ENCODE assay signal across 2 cellular contexts in the genomic region with DNA sequence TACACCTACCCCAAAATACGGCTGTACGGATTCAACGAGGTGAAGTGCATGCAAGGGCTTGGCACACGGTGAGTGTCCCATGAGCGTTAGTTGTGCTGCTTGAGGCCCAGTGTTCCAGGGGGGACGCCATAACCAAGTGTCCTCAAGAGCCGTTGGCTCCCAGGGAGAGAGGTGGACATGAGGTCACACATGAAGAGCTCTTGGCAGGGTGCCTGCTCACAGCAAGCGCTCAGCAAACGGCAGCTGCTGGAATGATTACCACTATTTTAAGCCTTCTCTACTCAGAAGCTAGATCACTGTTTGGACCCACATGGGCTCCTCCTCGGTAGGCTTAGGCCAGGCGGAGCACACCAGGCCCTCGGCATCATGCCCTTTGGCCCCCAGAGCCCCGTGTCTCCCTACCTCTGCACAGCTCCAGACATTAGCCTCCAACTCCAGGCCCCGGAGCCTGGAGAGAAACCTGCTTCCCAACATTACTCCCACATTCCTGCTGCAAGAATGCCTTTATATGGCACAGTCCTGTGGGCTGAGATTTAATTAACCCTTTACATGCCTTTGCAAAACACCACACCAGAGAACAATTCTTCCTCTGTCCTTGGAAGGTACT.
A peak's percentile ranks its signal among the peaks of the same experiment; 100 is the strongest.
TF ChIP-seq lines count a peak whose summit lies in the region.

No MANE protein-coding gene starts in this region.

TF ChIP-seq in Ishikawa, 13 proteins besides CTCF, POLR2A, EP300 and RAD21 (continued from another document):
- TF ChIP-seq REST (IDR thresholded peaks at IDR 0.05; ENCODE audit: low read depth), result no peak
- peak; percentile 85 for TF ChIP-seq FOXM1 (IDR thresholded peaks at IDR 0.05; ENCODE audit: borderline replicate concordance, low read depth)
- TF ChIP-seq NFIC (IDR thresholded peaks at IDR 0.05), result peak; percentile 94

TF ChIP-seq in K562, 482 proteins besides CTCF, POLR2A, EP300 and RAD21 (continued from another document and continues in another):
- TF ChIP-seq ZNF407 (IDR thresholded peaks at IDR 0.05; ENCODE audit: low read depth), result peak; percentile 43; the same call in 1 of the 2 replicates
- TF ChIP-seq, protein P1, sequence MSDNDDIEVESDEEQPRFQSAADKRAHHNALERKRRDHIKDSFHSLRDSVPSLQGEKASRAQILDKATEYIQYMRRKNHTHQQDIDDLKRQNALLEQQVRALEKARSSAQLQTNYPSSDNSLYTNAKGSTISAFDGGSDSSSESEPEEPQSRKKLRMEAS (CRISPR knock-in tag; IDR thresholded peaks at IDR 0.05), result peak; percentile 84
- TF ChIP-seq GTF2F1 (IDR thresholded peaks at IDR 0.05; ENCODE audit: low read depth, low read length), result no peak
- peak in 1 of 2 experiments; percentile 59; a peak in 1 of 4 replicates for TF ChIP-seq SRF (CRISPR knock-in tag; IDR thresholded peaks at IDR 0.05)
- TF ChIP-seq ZBTB43 (CRISPR knock-in tag; IDR thresholded peaks at IDR 0.05), result no peak
- TF ChIP-seq FOXA1 (IDR thresholded peaks at IDR 0.05; ENCODE audit: borderline replicate concordance), result no peak
- no peak; the same call in 1 of the 2 replicates for TF ChIP-seq MTA3 (IDR thresholded peaks at IDR 0.05; ENCODE audit: borderline replicate concordance)
- TF ChIP-seq ZMIZ1 (IDR thresholded peaks at IDR 0.05; ENCODE audit: low read depth in 2 of 2, low read length in 2 of 2), result 0 out of 4 replicates have a peak, but pooled peaks of 1 of the 2 experiments have one; percentile 20
- TF ChIP-seq NFIC (IDR thresholded peaks at IDR 0.05), result peak; percentile 96
- no peak for TF ChIP-seq ZNF778 (CRISPR knock-in tag; IDR thresholded peaks at IDR 0.05)
- TF ChIP-seq HDAC1 (IDR thresholded peaks at IDR 0.05), result no peak; a peak in 1 of 4 replicates
- peak; percentile 41; the same call in 1 of the 2 replicates for TF ChIP-seq TCF3 (CRISPR knock-in tag; IDR thresholded peaks at IDR 0.05)
- TF ChIP-seq ZNF695 (CRISPR knock-in tag; IDR thresholded peaks at IDR 0.05), result no peak
- peak; percentile 91 for TF ChIP-seq ZNF592 (IDR thresholded peaks at IDR 0.05)
- no peak for TF ChIP-seq SRSF1 (IDR thresholded peaks at IDR 0.05; ENCODE audit: low read depth, low read length)
- no peak for TF ChIP-seq IFI16 (CRISPR knock-in tag; IDR thresholded peaks at IDR 0.05)
- TF ChIP-seq CBFA2T2 (conservative IDR thresholded peaks at IDR 0.05), result 0 out of 2 replicates have a peak, but pooled peaks have one; percentile 5
- no peak for TF ChIP-seq KDM5B (IDR thresholded peaks at IDR 0.05; ENCODE audit: insufficient replicate concordance, low read depth, low read length)
- TF ChIP-seq GTF2E2 (tag; IDR thresholded peaks at IDR 0.05), result no peak
- TF ChIP-seq ZNF280B (CRISPR knock-in tag; IDR thresholded peaks at IDR 0.05), result no peak
- TF ChIP-seq HCFC1 (IDR thresholded peaks at IDR 0.05; ENCODE audit: low read depth, low read length), result peak; percentile 6; the same call in 1 of the 2 replicates
- TF ChIP-seq FOXJ3 (CRISPR knock-in tag; IDR thresholded peaks at IDR 0.05), result no peak
- no peak for TF ChIP-seq SMAD3 (CRISPR knock-in tag; conservative IDR thresholded peaks at IDR 0.05)
- 0 out of 2 replicates have a peak, but pooled peaks have one; percentile 22 for TF ChIP-seq SMARCA4 (IDR thresholded peaks at IDR 0.05)
- TF ChIP-seq NFYB (IDR thresholded peaks at IDR 0.05; ENCODE audit: extremely low read depth, insufficient read length), result no peak
- TF ChIP-seq CSDE1 (IDR thresholded peaks at IDR 0.05), result no peak
- no peak for TF ChIP-seq TCF7L2 (IDR thresholded peaks at IDR 0.05; ENCODE audit: low read depth, low read length)
- TF ChIP-seq, protein P2, sequence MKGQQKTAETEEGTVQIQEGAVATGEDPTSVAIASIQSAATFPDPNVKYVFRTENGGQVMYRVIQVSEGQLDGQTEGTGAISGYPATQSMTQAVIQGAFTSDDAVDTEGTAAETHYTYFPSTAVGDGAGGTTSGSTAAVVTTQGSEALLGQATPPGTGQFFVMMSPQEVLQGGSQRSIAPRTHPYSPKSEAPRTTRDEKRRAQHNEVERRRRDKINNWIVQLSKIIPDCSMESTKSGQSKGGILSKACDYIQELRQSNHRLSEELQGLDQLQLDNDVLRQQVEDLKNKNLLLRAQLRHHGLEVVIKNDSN (CRISPR knock-in tag; IDR thresholded peaks at IDR 0.05), result 0 out of 2 replicates have a peak, but pooled peaks have one; percentile 18
- TF ChIP-seq ZNF668 (CRISPR knock-in tag; IDR thresholded peaks at IDR 0.05), result no peak
- no peak for TF ChIP-seq ZNF3 (CRISPR knock-in tag; IDR thresholded peaks at IDR 0.05)
- no peak for TF ChIP-seq MYBL2 (IDR thresholded peaks at IDR 0.05; ENCODE audit: low read depth)
- no peak for TF ChIP-seq MYBL2 (CRISPR knock-in tag; IDR thresholded peaks at IDR 0.05; ENCODE audit: borderline replicate concordance)
- 0 out of 2 replicates have a peak, but pooled peaks have one; percentile 14 for TF ChIP-seq ZBTB12 (CRISPR knock-in tag; IDR thresholded peaks at IDR 0.05)
- peak; percentile 35; the same call in 1 of the 2 replicates for TF ChIP-seq TRIM28 (IDR thresholded peaks at IDR 0.05)
